In the genomic region with DNA sequence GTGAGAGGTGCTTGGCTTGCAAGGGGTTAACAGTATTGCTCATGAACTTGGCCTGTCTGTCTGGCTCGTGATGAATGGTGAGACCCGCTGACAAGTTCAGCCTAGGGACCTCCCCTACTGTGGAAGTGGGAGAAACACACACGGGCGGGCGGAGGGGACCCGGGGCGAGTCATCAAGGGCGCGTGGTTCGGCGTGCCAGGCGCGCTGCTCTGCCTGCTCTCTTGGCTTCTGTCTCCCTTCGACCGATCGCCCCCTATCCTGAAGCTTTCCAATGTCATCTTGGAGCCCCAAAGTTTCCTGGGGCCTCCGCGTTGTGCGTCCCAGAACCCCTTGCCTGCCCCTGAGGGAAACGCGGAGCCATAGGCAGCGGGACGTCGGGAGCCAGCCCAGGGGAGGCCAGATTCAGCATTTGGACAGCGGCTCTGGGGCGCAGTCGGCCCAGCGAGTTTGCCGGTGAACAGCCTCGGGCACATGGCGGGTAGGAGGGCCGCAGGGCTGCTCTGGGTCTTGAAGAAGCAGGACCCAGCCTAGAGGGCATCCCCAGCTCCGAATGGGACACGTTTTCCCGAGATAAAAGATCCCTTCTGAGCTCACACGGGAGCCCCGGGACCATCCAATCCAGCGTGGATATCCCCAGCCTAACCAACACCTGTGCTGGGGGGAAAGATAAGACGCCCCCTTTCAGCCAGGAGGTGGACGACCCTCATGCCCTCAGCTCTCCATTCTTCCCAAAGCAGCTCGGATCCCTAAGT, we compare ENCODE assay signal across 8 cellular contexts. TPM values are rescaled to one million over a fixed set of nuclear protein-coding genes. Genes with fewer than 3 reads are reported as not detected.
DNase-seq lines count a peak whose midpoint lies in the region; ATAC-seq lines count a peak whose summit lies in the region.

No MANE protein-coding gene starts in this region.

- peak overlapping the region; percentile 49 for H3K27ac Mint-ChIP-seq in T-helper 1 cell treated with Interleukin-12 subunit alpha and Interleukin-12 subunit beta and Interleukin-4 antibody, amounts not matched to agents 30 μg/mL and 1 μg/mL, for 36 hours
- no peak overlapping the region for H3K27ac Mint-ChIP-seq in immature natural killer cell

- ATAC-seq in HG03442 (IDR thresholded peaks at IDR 0.05; ENCODE audit: unreplicated experiment), result no peak

- peaks cover 90% of the 10 kb centered on the region for H3K27me3 Mint-ChIP-seq in T-helper 1 cell treated with Interleukin-12 subunit alpha and Interleukin-12 subunit beta and Interleukin-4 antibody, amounts not matched to agents 30 μg/mL and 1 μg/mL, for 36 hours (ENCODE audit: low read depth)
- H3K27me3 Mint-ChIP-seq in immature natural killer cell (ENCODE audit: low read depth in 3 of 3), result peaks cover 32 to 54% (median 34%) of the 10 kb centered on the region in 3 donors

- no peaks in the 10 kb centered on the region for H3K9me3 Mint-ChIP-seq in T-helper 1 cell treated with Interleukin-12 subunit alpha and Interleukin-12 subunit beta and Interleukin-4 antibody, amounts not matched to agents 30 μg/mL and 1 μg/mL, for 36 hours
- peaks cover 0 to 3% (median 0%) of the 10 kb centered on the region in 6 donors for H3K9me3 Mint-ChIP-seq in immature natural killer cell

- H3K4me3 Mint-ChIP-seq in T-helper 1 cell treated with Interleukin-12 subunit alpha and Interleukin-12 subunit beta and Interleukin-4 antibody, amounts not matched to agents 30 μg/mL and 1 μg/mL, for 36 hours, result no peak overlapping the region
- peak overlapping the region in 4 of 5 donors; percentile 10 to 36 (median 22) for H3K4me3 Mint-ChIP-seq in immature natural killer cell

- H3K4me1 Mint-ChIP-seq in T-helper 1 cell treated with Interleukin-12 subunit alpha and Interleukin-12 subunit beta and Interleukin-4 antibody, amounts not matched to agents 30 μg/mL and 1 μg/mL, for 36 hours (ENCODE audit: low read depth), result peaks cover 6% of the 10 kb centered on the region
- peaks cover 16 to 18% of the 10 kb centered on the region in 2 donors for H3K4me1 Mint-ChIP-seq in immature natural killer cell

- no peaks in the 10 kb centered on the region for H3K36me3 Mint-ChIP-seq in T-helper 1 cell treated with Interleukin-12 subunit alpha and Interleukin-12 subunit beta and Interleukin-4 antibody, amounts not matched to agents 30 μg/mL and 1 μg/mL, for 36 hours (ENCODE audit: low read depth)
- peaks cover 0 to 3% (median 0%) of the 10 kb centered on the region in 3 donors for H3K36me3 Mint-ChIP-seq in immature natural killer cell

- DNase-seq in C1 segment of cervical spinal cord (lab: John Stamatoyannopoulos, UW) (peak in 12 of 14 donors; percentile 30 to 86 (median 64)), HuH-7.5 (ENCODE audit: low spot score) (peak; percentile 99), amygdala (lab: John Stamatoyannopoulos, UW) (peak in 39 of 56 donors; percentile 18 to 70 (median 47)), immature natural killer cell (peak; percentile 51 to 60 (median 54)), NCI-H187 (lab: John Stamatoyannopoulos, UW) (no peak)
- DNase-seq in stimulated activated CD4-positive, alpha-beta T cell treated with anti-CD3 and anti-CD28 coated beads, Interleukin-1b, Interleukin-23, amount 100 ng/mL, for 48 hours, result peak; percentile 50

RNA-seq across cellular contexts. Expression of gene POLG, which starts 27.0 kb away (rescaled TPM):
- polyA plus RNA-seq in immature natural killer cell, result 10 to 100 TPM; 24.3 to 79.1 (median 28.6) TPM

Comparison
In these comparisons a context has a peak if more than half of its experiments do, and no peak if none do; other contexts are left out.
1. DNase-seq: peak in C1 segment of cervical spinal cord (12 of 14), HuH-7.5 (single experiment), amygdala (39 of 56), immature natural killer cell (3 of 3) and stimulated activated CD4-positive, alpha-beta T cell treated with anti-CD3 and anti-CD28 coated beads, Interleukin-1b, Interleukin-23, amount 100 ng/mL, for 48 hours (single experiment); none in NCI-H187 (0 of 2).